In the genomic region with DNA sequence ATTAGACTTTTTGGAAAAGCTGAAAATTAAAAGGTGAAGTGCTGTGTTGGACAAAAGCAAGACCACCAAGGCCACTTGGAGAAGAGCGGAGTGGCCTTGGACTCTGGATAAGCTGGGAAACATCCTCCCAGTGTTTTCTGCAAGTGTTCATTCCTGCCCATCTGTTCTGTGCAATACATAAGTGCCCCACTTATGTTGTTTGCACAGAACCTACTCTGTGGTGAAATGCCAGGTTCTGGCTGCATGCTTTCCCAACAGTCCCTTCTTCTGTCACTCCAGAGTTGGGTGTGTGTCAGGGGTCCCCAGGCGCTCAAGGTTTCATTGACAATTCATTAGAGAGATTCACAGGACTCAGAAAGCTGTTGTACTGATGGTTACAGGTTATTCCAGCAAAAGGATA, we compare ENCODE assay signal across 29 cellular contexts. TPM values are rescaled to one million over a fixed set of nuclear protein-coding genes. Genes with fewer than 3 reads are reported as not detected.
DNase-seq lines count a peak whose midpoint lies in the region; ATAC-seq and TF ChIP-seq lines count a peak whose summit lies in the region.
"Had no signal": no experiment of that assay in that cellular context is flagged by ENCODE, and none has a peak within 500 bp of the region (broad histone marks: within the 10 kb centered on the region; RNA-seq: fewer than 3 reads in every experiment).

No MANE protein-coding gene starts in this region.

- H3K9me3 ChIP-seq in right atrium auricular region, result no peaks in the 10 kb centered on the region
- H3K9me3 ChIP-seq in transverse colon, result no peaks in the 10 kb centered on the region
- H3K9me3 ChIP-seq: BLaER1 treated with 17β-estradiol and CSF1 and Interleukin-3, amounts not matched to agents 10 nM and 100 nM; MG63; Peyer's patch; thoracic aorta had no signal

- TF ChIP-seq POLR2A in transverse colon (IDR thresholded peaks at IDR 0.05), result no peak

- no peak overlapping the region for H3K27ac Mint-ChIP-seq in activated naive CD4-positive, alpha-beta T cell treated with anti-CD3 and anti-CD28 coated beads, Interleukin-2, amount 50 U/mL, for 72 hours
- H3K27ac Mint-ChIP-seq: activated CD8-positive, alpha-beta T cell treated with anti-CD3 and anti-CD28 coated beads, Interleukin-2, amount 10 ng/mL, durations not matched to agents 7 days and 5 days; activated T-cell treated with anti-CD3 and anti-CD28 coated beads, Interleukin-2, amount 50 U/mL, for 24 hours; IgD-negative memory B cell; natural killer cell treated with Interleukin-12 subunit alpha and Interleukin-12 subunit beta and Interleukin-15 and Interleukin-18, amount 100 ng/mL, for 72 hours; stimulated activated effector memory CD8-positive, alpha-beta T cell treated with anti-CD3 and anti-CD28 coated beads, Interleukin-12 subunit alpha, Interleukin-12 subunit beta, amount 100 ng/mL, for 72 hours had no signal

- H3K27me3 ChIP-seq in right atrium auricular region (no peaks in the 10 kb centered on the region), transverse colon (no peaks in the 10 kb centered on the region)
- H3K27me3 ChIP-seq: BLaER1 treated with 17β-estradiol and CSF1 and Interleukin-3, amounts not matched to agents 10 nM and 100 nM; MG63; Peyer's patch had no signal

- in situ Hi-C loops in transverse colon (cut with MboI; ENCODE audit: low pct_ligation_motif_present in 1 of 4, low pct_unique_long_range_greater_than_20kb in 1 of 4, low sequenced_read_pairs in 3 of 4), result no loop called here

- TF ChIP-seq CTCF in right atrium auricular region (IDR thresholded peaks at IDR 0.05) (no peak), transverse colon (IDR thresholded peaks at IDR 0.05) (no peak)

- H3K4me3 ChIP-seq in right atrium auricular region, result no peak overlapping the region
- H3K4me3 ChIP-seq in transverse colon, result no peak overlapping the region
- H3K4me3 ChIP-seq: BLaER1 treated with 17β-estradiol and CSF1 and Interleukin-3, amounts not matched to agents 10 nM and 100 nM; MG63; Peyer's patch; thoracic aorta had no signal

- H3K9me3 Mint-ChIP-seq in activated naive CD4-positive, alpha-beta T cell treated with anti-CD3 and anti-CD28 coated beads, Interleukin-2, amount 50 U/mL, for 72 hours, result no peaks in the 10 kb centered on the region
- H3K9me3 Mint-ChIP-seq: activated T-cell treated with anti-CD3 and anti-CD28 coated beads, Interleukin-2, amount 50 U/mL, for 24 hours; IgD-negative memory B cell; natural killer cell treated with Interleukin-12 subunit alpha and Interleukin-12 subunit beta and Interleukin-15 and Interleukin-18, amount 100 ng/mL, for 72 hours; stimulated activated effector memory CD8-positive, alpha-beta T cell treated with anti-CD3 and anti-CD28 coated beads, Interleukin-12 subunit alpha, Interleukin-12 subunit beta, amount 100 ng/mL, for 72 hours had no signal

- DNase-seq in Right ventricle myocardium inferior (ENCODE audit: missing footprints), result no peak
- DNase-seq in right atrium auricular region (ENCODE audit: low spot score), result no peak
- peak; percentile 29 for DNase-seq in NCI-H2227 (lab: John Stamatoyannopoulos, UW; ENCODE audit: unreplicated experiment)
- no peak for DNase-seq in epithelial cell of prostate (ENCODE audit: low read depth, low spot score)
- DNase-seq in transverse colon, result no peak
- DNase-seq in globus pallidus (ENCODE audit: low spot score), result no peak
- no peak for DNase-seq in activated naive CD4-positive, alpha-beta T cell treated with anti-CD3 and anti-CD28 coated beads, Interleukin-2, amount 50 U/mL, for 72 hours (ENCODE audit: low spot score in 2 of 2)
- DNase-seq: ACHN; activated CD4-positive, CD25-positive, alpha-beta regulatory T cell; activated CD8-positive, alpha-beta T cell treated with anti-CD3 and anti-CD28 coated beads, Interleukin-2, amount 10 ng/mL, durations not matched to agents 7 days and 5 days; activated naive CD4-positive, alpha-beta T cell treated with Interleukin-2 at 50 U/mL for 16 hours; activated T-cell treated with anti-CD3 and anti-CD28 coated beads, Interleukin-2, amount 50 U/mL, for 24 hours; amygdala; caudate nucleus; foreskin fibroblast; MG63; NCI-H2081 had no signal

- no peaks in the 10 kb centered on the region for H3K4me1 ChIP-seq in right atrium auricular region
- H3K4me1 ChIP-seq in transverse colon, result peaks cover 0 to 17% (median 8%) of the 10 kb centered on the region in 4 donors
- H3K4me1 ChIP-seq: parathyroid adenoma had no signal

- intact Hi-C loops in Right ventricle myocardium inferior (cut with DNase I) (loop anchor here (10.0 kb wide), 1 partner anchor 314 kb away; no protein-coding TSS in a partner anchor), transverse colon (cut with DNase I; ENCODE audit: low total_unique reads) (no loop called here)

- WGBS in transverse colon (ENCODE audit: low coverage in 1 of 2), 2 donors, result 51 to 55% methylated on average over 2 of the region's 2 CpGs

- TF ChIP-seq EP300 in transverse colon (IDR thresholded peaks at IDR 0.05; ENCODE audit: low read depth), result no peak

- H3K36me3 ChIP-seq in right atrium auricular region (no peaks in the 10 kb centered on the region), transverse colon (no peaks in the 10 kb centered on the region)
- H3K36me3 ChIP-seq: BLaER1 treated with 17β-estradiol and CSF1 and Interleukin-3, amounts not matched to agents 10 nM and 100 nM; MG63; Peyer's patch; thoracic aorta had no signal

- H3K27ac ChIP-seq in right atrium auricular region (no peak overlapping the region), epithelial cell of prostate (peak overlapping the region; percentile 9), transverse colon (peak overlapping the region in 3 of 4 donors; percentile 22 to 57 (median 34))
- H3K27ac ChIP-seq: parathyroid adenoma, thoracic aorta had no signal

- peak; percentile 41 for ATAC-seq in Right ventricle myocardium inferior
- no peak for ATAC-seq in GM18520 (IDR thresholded peaks at IDR 0.05; ENCODE audit: unreplicated experiment)
- no peak for ATAC-seq in activated naive CD4-positive, alpha-beta T cell treated with anti-CD3 and anti-CD28 coated beads, Interleukin-2, amount 50 U/mL, for 72 hours
- ATAC-seq: activated CD8-positive, alpha-beta T cell treated with anti-CD3 and anti-CD28 coated beads, Interleukin-2, amount 10 ng/mL, durations not matched to agents 7 days and 5 days; SK-N-SH treated with all-trans-retinoic acid at 6 μM for 48 hours; stimulated activated effector memory CD8-positive, alpha-beta T cell treated with anti-CD3 and anti-CD28 coated beads, Interleukin-12 subunit alpha, Interleukin-12 subunit beta, amount 100 ng/mL, for 72 hours had no signal

- H3K36me3 Mint-ChIP-seq in activated naive CD4-positive, alpha-beta T cell treated with anti-CD3 and anti-CD28 coated beads, Interleukin-2, amount 50 U/mL, for 72 hours, result no peaks in the 10 kb centered on the region
- H3K36me3 Mint-ChIP-seq: IgD-negative memory B cell; natural killer cell treated with Interleukin-12 subunit alpha and Interleukin-12 subunit beta and Interleukin-15 and Interleukin-18, amount 100 ng/mL, for 72 hours; stimulated activated effector memory CD8-positive, alpha-beta T cell treated with anti-CD3 and anti-CD28 coated beads, Interleukin-12 subunit alpha, Interleukin-12 subunit beta, amount 100 ng/mL, for 72 hours had no signal

RNA-seq across cellular contexts. Expression of a gene that starts 30.3 kb away (rescaled TPM):
- total RNA-seq in Right ventricle myocardium inferior (not detected), right atrium auricular region (not detected), transverse colon (not detected)
- not detected for total RNA-seq in activated naive CD4-positive, alpha-beta T cell treated with anti-CD3 and anti-CD28 coated beads, Interleukin-2, amount 50 U/mL, for 72 hours
- total RNA-seq: activated CD8-positive, alpha-beta T cell treated with anti-CD3 and anti-CD28 coated beads, Interleukin-2, amount 10 ng/mL, durations not matched to agents 7 days and 5 days; dermis microvascular lymphatic vessel endothelial cell; H4; mesenteric fat pad; natural killer cell treated with Interleukin-12 subunit alpha and Interleukin-12 subunit beta and Interleukin-15 and Interleukin-18, amount 100 ng/mL, for 72 hours; Peyer's patch; thoracic aorta had no signal

RNA-seq across cellular contexts. Expression of a gene that starts 42.1 kb away (rescaled TPM):
- total RNA-seq in Right ventricle myocardium inferior (912 TPM), right atrium auricular region (1,000 to 10,000 TPM in 1 of 2 donors, 100 to 1,000 TPM in 1; 673 to 1,066 TPM), transverse colon (10 to 100 TPM in 2 of 4 donors, 1 to 10 TPM in 2; 5.9 to 11.2 (median 9.4) TPM)
- total RNA-seq in activated naive CD4-positive, alpha-beta T cell treated with anti-CD3 and anti-CD28 coated beads, Interleukin-2, amount 50 U/mL, for 72 hours, result not detected
- total RNA-seq: activated CD8-positive, alpha-beta T cell treated with anti-CD3 and anti-CD28 coated beads, Interleukin-2, amount 10 ng/mL, durations not matched to agents 7 days and 5 days; dermis microvascular lymphatic vessel endothelial cell; H4; natural killer cell treated with Interleukin-12 subunit alpha and Interleukin-12 subunit beta and Interleukin-15 and Interleukin-18, amount 100 ng/mL, for 72 hours had no signal

Comparison
In these comparisons a context has a peak if more than half of its experiments do, and no peak if none do; other contexts are left out.
1. H3K27ac ChIP-seq: peak in epithelial cell of prostate (single experiment) and transverse colon (3 of 4); none in right atrium auricular region (0 of 2).
2. RNA of a gene that starts 42.1 kb away (total RNA-seq): 673 to 1,066 TPM in right atrium auricular region and 912 TPM in Right ventricle myocardium inferior (single experiment); 5.9 to 11.2 TPM in transverse colon and not detected in activated naive CD4-positive, alpha-beta T cell treated with anti-CD3 and anti-CD28 coated beads, Interleukin-2, amount 50 U/mL, for 72 hours; every median in the first group is over 10 times any median in the second.